In the genomic region with DNA sequence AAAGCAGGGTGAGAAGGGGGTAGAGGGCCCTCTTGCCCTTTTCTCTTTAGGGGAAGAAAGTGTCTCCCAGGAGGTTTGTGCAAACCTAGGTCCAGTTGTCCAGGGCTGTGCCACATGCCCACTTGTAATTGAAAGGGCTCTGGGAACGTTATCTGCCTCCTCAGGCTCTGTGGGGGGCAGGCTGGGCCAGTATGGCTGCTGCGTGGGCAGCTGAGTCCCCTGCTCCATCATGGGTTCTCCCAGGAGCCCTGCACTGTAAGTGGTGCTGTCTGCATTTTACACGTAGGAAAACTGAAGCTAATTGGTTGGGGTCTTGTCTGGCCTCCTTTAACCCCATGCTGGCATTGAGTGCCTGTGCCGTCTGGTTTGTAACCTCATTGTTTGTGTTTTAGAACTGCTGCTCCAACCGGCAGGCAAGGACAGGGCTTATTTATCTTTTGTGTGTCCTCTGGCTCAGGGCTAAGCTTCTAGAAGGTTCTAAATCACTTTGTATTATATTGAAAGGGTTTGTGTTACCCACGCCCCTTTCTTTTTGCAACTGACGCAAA, we compare ENCODE assay signal across 15 cellular contexts.
A peak's percentile ranks its signal among the peaks of the same experiment; 100 is the strongest.
DNase-seq lines count a peak whose midpoint lies in the region; ATAC-seq and TF ChIP-seq lines count a peak whose summit lies in the region.
"Had no signal": no experiment of that assay in that cellular context is flagged by ENCODE, and none has a peak within 500 bp of the region (broad histone marks: within the 10 kb centered on the region; RNA-seq: fewer than 3 reads in every experiment).

No MANE protein-coding gene starts in this region.

- DNase-seq in NCI-H2227 (lab: John Stamatoyannopoulos, UW; ENCODE audit: unreplicated experiment) (peak; percentile 28), NCI-H2227 treated with DMSO at 0.1 percent for 48 hours (lab: John Stamatoyannopoulos, UW) (no peak), NCI-H1694 treated with DMSO at 0.1 percent for 48 hours (lab: John Stamatoyannopoulos, UW) (peak; percentile 92), endodermal cell (no peak), retina (peak; percentile 66), pons (ENCODE audit: low spot score) (no peak), GM20000 (ENCODE audit: low spot score) (no peak)
- DNase-seq: 8988T, COR-L47, DMS79 treated with DMSO at 0.1 percent for 48 hours, GM23248, NCI-H146, NCI-H526 treated with DMSO at 0.1 percent for 48 hours had no signal

- 55 to 73% methylated on average over 4 to 7 of the region's 7 CpGs for WGBS in endodermal cell (ENCODE audit: insufficient coverage in 1 of 2, insufficient read length in 1 of 2), 2 experiments

- H3K27me3 Mint-ChIP-seq in endodermal cell (ENCODE audit: insufficient read depth) = no peaks in the 10 kb centered on the region

- no peaks in the 10 kb centered on the region for H3K36me3 ChIP-seq in endodermal cell (ENCODE audit: control insufficient read depth, insufficient read depth, low read length)

- H3K9ac ChIP-seq in endodermal cell (ENCODE audit: extremely low read depth, low read length, poor library complexity, severe bottlenecking) = no peak overlapping the region
- H3K9ac ChIP-seq: GM23248 had no signal

- H3K27me3 ChIP-seq in endodermal cell (ENCODE audit: control insufficient read depth, insufficient read depth, low read length, poor library complexity, severe bottlenecking) = no peaks in the 10 kb centered on the region

- H3K4me3 Mint-ChIP-seq in endodermal cell = no peak overlapping the region

- H3K9me3 Mint-ChIP-seq in endodermal cell = no peaks in the 10 kb centered on the region

- ATAC-seq in GM19351 (IDR thresholded peaks at IDR 0.05; ENCODE audit: unreplicated experiment) = no peak

- no peak overlapping the region for H3K4me3 ChIP-seq in endodermal cell (ENCODE audit: low read length)
- H3K4me3 ChIP-seq: GM23248 had no signal

- no peak overlapping the region for H3K27ac Mint-ChIP-seq in endodermal cell

- peak overlapping the region; percentile 77 for H3K27ac ChIP-seq in endodermal cell (ENCODE audit: low read depth, low read length)
- H3K27ac ChIP-seq: C4-2B, GM23248 had no signal

- TF ChIP-seq CTCF in endodermal cell (conservative IDR thresholded peaks at IDR 0.05) (no peak), GM20000 (IDR thresholded peaks at IDR 0.05; ENCODE audit: extremely low read depth, missing control alignments) (no peak)

- H3K4me1 ChIP-seq in endodermal cell (ENCODE audit: control insufficient read depth, insufficient read depth, low read length) = no peaks in the 10 kb centered on the region

- peaks cover 18% of the 10 kb centered on the region for H3K4me1 Mint-ChIP-seq in endodermal cell

- no peaks in the 10 kb centered on the region for H3K9me3 ChIP-seq in endodermal cell (ENCODE audit: control insufficient read depth, low read length)

- H3K36me3 Mint-ChIP-seq in endodermal cell (ENCODE audit: low read depth) = no peaks in the 10 kb centered on the region

Comparison
In these comparisons a context has a peak if more than half of its experiments do, and no peak if none do; other contexts are left out.
1. DNase-seq: peak in NCI-H2227 (single experiment), NCI-H1694 treated with DMSO at 0.1 percent for 48 hours (single experiment) and retina (single experiment); none in NCI-H2227 treated with DMSO at 0.1 percent for 48 hours (single experiment), endodermal cell (single experiment), pons (single experiment) and GM20000 (single experiment).